20 cellular contexts compared by ENCODE assay signal in genomic region chr16:34803683-34804416, GRCh38.
"Had no signal": no experiment of that assay in that cellular context is flagged by ENCODE, and none has a peak within 500 bp of the region (broad histone marks: within the 10 kb centered on the region; RNA-seq: fewer than 3 reads in every experiment).

No MANE protein-coding gene starts in this region.

- H3K27ac Mint-ChIP-seq: activated B cell treated with CpG ODN at 0.5 μM for 24 hours; activated CD4-positive, alpha-beta memory T cell treated with anti-CD3 and anti-CD28 coated beads, Interleukin-2, amount 10 ng/mL, durations not matched to agents 7 days and 5 days; activated naive CD8-positive, alpha-beta T cell; activated T-cell treated with anti-CD3 and anti-CD28 coated beads, Interleukin-2, amount 50 U/mL, for 24 hours; activated T-helper 2 cell treated with anti-CD3 and anti-CD28 coated beads, Interferon-gamma antibody, Interleukin-2, Interleukin-4, amounts not matched to agents 10 μg/mL and 5 μg/mL and 100 μg/mL, durations not matched to agents 14 hours and 24 hours and 36 hours; memory B cell; naive B cell; stimulated activated memory B cell treated with anti-CD40 and anti-IgM and Interleukin-4, amounts not matched to agents 10 μg/mL and 1 μg/mL and 100 μg/mL, for 72 hours had no signal

- H3K36me3 Mint-ChIP-seq: activated naive CD8-positive, alpha-beta T cell; memory B cell; naive B cell; stimulated activated memory B cell treated with anti-CD40 and anti-IgM and Interleukin-4, amounts not matched to agents 10 μg/mL and 1 μg/mL and 100 μg/mL, for 72 hours had no signal

- H3K9me3 Mint-ChIP-seq: activated B cell treated with CpG ODN at 0.5 μM for 24 hours had no signal

- H3K4me3 Mint-ChIP-seq: activated B cell treated with CpG ODN at 0.5 μM for 24 hours; activated CD4-positive, alpha-beta memory T cell treated with anti-CD3 and anti-CD28 coated beads, Interleukin-2, amount 10 ng/mL, durations not matched to agents 7 days and 5 days; activated naive CD8-positive, alpha-beta T cell; activated T-cell treated with anti-CD3 and anti-CD28 coated beads, Interleukin-2, amount 50 U/mL, for 24 hours; memory B cell; naive B cell; neural crest cell; stimulated activated memory B cell treated with anti-CD40 and anti-IgM and Interleukin-4, amounts not matched to agents 10 μg/mL and 1 μg/mL and 100 μg/mL, for 72 hours had no signal

- DNase-seq: activated B cell treated with CpG ODN at 0.5 μM for 24 hours; activated CD4-positive, alpha-beta memory T cell treated with anti-CD3 and anti-CD28 coated beads, Interleukin-2, amount 10 ng/mL, durations not matched to agents 7 days and 5 days; activated CD4-positive, alpha-beta T cell treated with anti-CD3 and anti-CD28 coated beads for 48 hours; activated T-cell treated with anti-CD3 and anti-CD28 coated beads, Interleukin-2, amount 50 U/mL, for 24 hours; amygdala; left ventricle myocardium superior; naive B cell; stimulated activated CD4-positive, alpha-beta T cell treated with anti-CD3 and anti-CD28 coated beads, Interleukin-4, amount 100 ng/mL, for 4 hours; T-helper 1 cell; T-helper 9 cell had no signal

- H3K9me3 ChIP-seq: thoracic aorta had no signal

- H3K27me3 ChIP-seq: cardiac muscle cell had no signal

- H3K27me3 Mint-ChIP-seq: activated B cell treated with CpG ODN at 0.5 μM for 24 hours; activated CD4-positive, alpha-beta memory T cell treated with anti-CD3 and anti-CD28 coated beads, Interleukin-2, amount 10 ng/mL, durations not matched to agents 7 days and 5 days; activated naive CD8-positive, alpha-beta T cell; activated T-cell treated with anti-CD3 and anti-CD28 coated beads, Interleukin-2, amount 50 U/mL, for 24 hours; memory B cell; naive B cell; stimulated activated memory B cell treated with anti-CD40 and anti-IgM and Interleukin-4, amounts not matched to agents 10 μg/mL and 1 μg/mL and 100 μg/mL, for 72 hours had no signal

- H3K4me1 Mint-ChIP-seq: activated B cell treated with CpG ODN at 0.5 μM for 24 hours; activated CD4-positive, alpha-beta memory T cell treated with anti-CD3 and anti-CD28 coated beads, Interleukin-2, amount 10 ng/mL, durations not matched to agents 7 days and 5 days; memory B cell; naive B cell; neural crest cell; stimulated activated memory B cell treated with anti-CD40 and anti-IgM and Interleukin-4, amounts not matched to agents 10 μg/mL and 1 μg/mL and 100 μg/mL, for 72 hours had no signal

- H3K27ac ChIP-seq: cardiac muscle cell, thoracic aorta, upper lobe of left lung had no signal

- ATAC-seq: left ventricle myocardium superior; mucosa of descending colon; sciatic nerve; stimulated activated memory B cell treated with anti-CD40 and anti-IgM and Interleukin-4, amounts not matched to agents 10 μg/mL and 1 μg/mL and 100 μg/mL, for 72 hours had no signal

- H3K4me1 ChIP-seq: upper lobe of left lung had no signal
